Comparison of ENCODE assay signal across 1 cellular context in the genomic region with DNA sequence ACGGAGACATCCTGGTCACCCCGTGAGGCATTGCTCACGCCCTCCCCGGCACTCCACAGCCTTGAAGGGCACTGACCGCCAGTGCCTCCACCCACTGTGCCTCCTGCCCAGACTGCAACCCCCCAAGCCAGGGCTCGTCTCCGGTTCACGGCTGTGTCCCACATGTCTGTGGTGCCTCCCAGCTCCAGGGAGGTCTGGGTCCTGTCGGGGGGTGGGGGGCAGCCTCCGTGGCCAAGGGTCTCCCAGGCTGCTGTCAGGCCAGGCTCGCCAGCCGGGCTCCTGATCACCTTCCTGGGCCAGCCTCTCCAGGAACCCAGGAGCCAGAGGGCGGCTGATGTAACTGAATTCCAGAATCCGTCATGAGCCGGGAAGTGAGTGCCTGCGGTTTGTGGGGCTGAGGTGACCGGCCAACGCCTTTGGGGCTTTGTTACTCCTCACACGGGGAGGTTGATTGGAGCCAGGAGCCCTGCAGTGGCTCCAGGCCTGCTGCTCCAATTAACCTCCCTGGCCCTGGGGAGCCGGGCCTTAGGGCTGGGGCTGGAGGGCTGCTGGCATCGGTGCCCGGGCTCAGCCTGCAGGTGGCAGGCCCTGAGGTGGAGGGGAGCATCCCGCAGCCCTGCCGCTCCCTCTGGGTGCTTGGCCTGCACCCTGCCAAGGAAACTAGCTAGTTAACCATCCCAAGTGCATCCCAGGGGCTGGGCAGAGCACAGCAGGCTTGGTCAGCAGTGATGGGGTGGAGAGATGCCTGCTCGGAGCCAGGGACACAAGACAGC.
TF ChIP-seq lines count a peak whose summit lies in the region.

No MANE protein-coding gene starts in this region.

TF ChIP-seq in HepG2, 621 proteins besides CTCF, POLR2A, EP300 and RAD21:
- TF ChIP-seq, protein P1, sequence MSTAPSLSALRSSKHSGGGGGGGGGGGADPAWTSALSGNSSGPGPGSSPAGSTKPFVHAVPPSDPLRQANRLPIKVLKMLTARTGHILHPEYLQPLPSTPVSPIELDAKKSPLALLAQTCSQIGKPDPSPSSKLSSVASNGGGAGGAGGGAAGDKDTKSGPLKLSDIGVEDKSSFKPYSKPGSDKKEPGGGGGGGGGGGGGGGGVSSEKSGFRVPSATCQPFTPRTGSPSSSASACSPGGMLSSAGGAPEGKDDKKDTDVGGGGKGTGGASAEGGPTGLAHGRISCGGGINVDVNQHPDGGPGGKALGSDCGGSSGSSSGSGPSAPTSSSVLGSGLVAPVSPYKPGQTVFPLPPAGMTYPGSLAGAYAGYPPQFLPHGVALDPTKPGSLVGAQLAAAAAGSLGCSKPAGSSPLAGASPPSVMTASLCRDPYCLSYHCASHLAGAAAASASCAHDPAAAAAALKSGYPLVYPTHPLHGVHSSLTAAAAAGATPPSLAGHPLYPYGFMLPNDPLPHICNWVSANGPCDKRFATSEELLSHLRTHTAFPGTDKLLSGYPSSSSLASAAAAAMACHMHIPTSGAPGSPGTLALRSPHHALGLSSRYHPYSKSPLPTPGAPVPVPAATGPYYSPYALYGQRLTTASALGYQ (CRISPR knock-in tag; IDR thresholded peaks at IDR 0.05): no peak
- TF ChIP-seq ATM (IDR thresholded peaks at IDR 0.05; ENCODE audit: borderline replicate concordance) (no peak), ZNF354B (CRISPR knock-in tag; IDR thresholded peaks at IDR 0.05) (no peak)
- TF ChIP-seq, protein P2, sequence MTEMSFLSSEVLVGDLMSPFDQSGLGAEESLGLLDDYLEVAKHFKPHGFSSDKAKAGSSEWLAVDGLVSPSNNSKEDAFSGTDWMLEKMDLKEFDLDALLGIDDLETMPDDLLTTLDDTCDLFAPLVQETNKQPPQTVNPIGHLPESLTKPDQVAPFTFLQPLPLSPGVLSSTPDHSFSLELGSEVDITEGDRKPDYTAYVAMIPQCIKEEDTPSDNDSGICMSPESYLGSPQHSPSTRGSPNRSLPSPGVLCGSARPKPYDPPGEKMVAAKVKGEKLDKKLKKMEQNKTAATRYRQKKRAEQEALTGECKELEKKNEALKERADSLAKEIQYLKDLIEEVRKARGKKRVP (CRISPR knock-in tag; IDR thresholded peaks at IDR 0.05): peak in 1 of 2 experiments; percentile 81; a peak in 2 of 4 replicates
TF ChIP-seq in HepG2: peak in this region for 1.
